In the genomic region with DNA sequence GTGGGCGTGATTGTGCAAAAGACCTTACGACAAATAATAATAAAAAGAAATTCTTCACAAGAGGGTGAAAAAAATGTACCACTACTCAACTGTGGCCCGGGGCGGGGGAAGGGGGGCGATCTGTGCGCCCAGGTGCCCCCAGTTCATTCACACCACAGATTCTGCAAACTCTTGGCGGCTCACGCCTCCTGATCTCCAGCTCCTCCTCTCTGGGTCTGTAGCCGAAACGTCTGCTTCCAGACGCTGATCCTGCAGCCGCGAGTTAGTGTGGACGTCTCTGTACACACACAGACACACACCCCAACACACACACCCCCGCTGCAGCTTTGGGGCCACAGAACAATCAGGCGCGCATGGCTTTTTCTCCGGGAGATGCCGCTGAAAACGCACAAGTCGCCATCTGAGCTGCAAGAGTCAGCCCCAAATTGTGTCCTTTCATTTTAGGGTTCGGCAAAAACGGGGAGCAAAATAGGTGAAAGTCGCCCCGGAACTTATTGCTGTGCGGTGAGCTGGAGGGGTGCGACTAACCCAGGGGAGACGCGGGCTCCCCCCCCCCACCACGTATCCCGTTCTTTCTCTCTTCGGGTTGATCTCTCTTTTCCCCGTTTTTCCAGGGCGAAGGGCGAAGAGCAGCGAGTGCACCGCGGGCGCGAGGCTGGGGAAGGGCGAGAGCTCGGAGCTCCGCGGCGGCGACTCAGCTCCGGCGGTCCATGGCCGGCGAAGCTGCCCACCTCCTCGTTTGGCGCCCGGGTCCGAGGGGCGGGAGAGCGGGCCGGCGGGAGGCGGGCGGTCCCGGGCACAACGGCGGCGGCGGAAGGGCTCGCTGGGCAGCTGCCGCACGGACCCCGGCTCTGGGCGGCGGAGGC, we compare ENCODE assay signal across 9 cellular contexts. TPM values are rescaled to one million over a fixed set of nuclear protein-coding genes. Genes with fewer than 3 reads are reported as not detected.
A peak's percentile ranks its signal among the peaks of the same experiment; 100 is the strongest.
DNase-seq lines count a peak whose midpoint lies in the region; ATAC-seq, FAIRE-seq and TF ChIP-seq lines count a peak whose summit lies in the region.
"Had no signal": no experiment of that assay in that cellular context is flagged by ENCODE, and none has a peak within 500 bp of the region (broad histone marks: within the 10 kb centered on the region; RNA-seq: fewer than 3 reads in every experiment).

No MANE protein-coding gene starts in this region.

- H3K4me1 ChIP-seq in A549 (peaks cover 4% of the 10 kb centered on the region; the same call in 1 of the 3 replicates), neural progenitor cell (peaks cover 27% of the 10 kb centered on the region)

- no peak for TF ChIP-seq EP300 in A549 (IDR thresholded peaks at IDR 0.05)

- peaks cover 32% of the 10 kb centered on the region for H3K27me3 Mint-ChIP-seq in neural progenitor cell (ENCODE audit: insufficient read depth, low read depth)

- H3K27ac ChIP-seq in A549 (peak overlapping the region; percentile 51 to 81; a peak in 4 of 6 replicates), neural progenitor cell (no peak overlapping the region)

- no peaks in the 10 kb centered on the region for H3K79me2 ChIP-seq in neural progenitor cell (ENCODE audit: low read depth)

- peak overlapping the region; percentile 96 for H3K4me3 Mint-ChIP-seq in neural progenitor cell

- FAIRE-seq in A549 (lab: Jason Lieb, UNC) (no peak), GM12891 (lab: Jason Lieb, UNC) (peak; percentile 56)

- POLR2A ChIA-PET in A549 (lab: Yijun Ruan, JAX): no interaction called here

- H3F3A ChIP-seq in neural progenitor cell (ENCODE audit: low read depth): peaks cover 55% of the 10 kb centered on the region

- 2% methylated on average over 19 of the region's 71 CpGs for WGBS in A549 (ENCODE audit: missing lambda C conversion rate)

- peaks cover 49% of the 10 kb centered on the region for H3K4me1 Mint-ChIP-seq in neural progenitor cell

- CTCF ChIA-PET in A549 (lab: Yijun Ruan, JAX): interaction anchor here (0.7 to 1.7 kb wide), 6 partner anchors 9 to 768 kb away, joined by 3 to 5 read pairs (median 3); no protein-coding TSS in a partner anchor

- peak overlapping the region; percentile 92 for H2AFZ ChIP-seq in neural progenitor cell (replicated peaks)

- H3K4me2 ChIP-seq in A549 (peak overlapping the region; percentile 97), neural progenitor cell (peak overlapping the region; percentile 94)

- no peaks in the 10 kb centered on the region for H3K36me3 ChIP-seq in neural progenitor cell

- no peaks in the 10 kb centered on the region for H3K9me3 Mint-ChIP-seq in neural progenitor cell

- H3K9ac ChIP-seq in neural progenitor cell: no peak overlapping the region

- DNase-seq in A549 (ENCODE audit: low read depth in 1 of 2, low spot score in 1 of 2) (peak; percentile 18 to 52), GM12891 (ENCODE audit: insufficient read length, low spot score) (no peak), fibroblast of peridontal ligament (ENCODE audit: extremely low read depth) (peak; percentile 61), neural progenitor cell (ENCODE audit: low spot score) (peak; percentile 77), OCI-M2 (lab: John Stamatoyannopoulos, UW; ENCODE audit: unreplicated experiment) (no peak)

- no peak for TF ChIP-seq RAD21 in A549 (conservative IDR thresholded peaks at IDR 0.05 in 1 of 2, IDR thresholded peaks at IDR 0.05 in 1 of 2)

- peak in 1 of 2 experiments; percentile 63; a peak in 3 of 6 replicates for ATAC-seq in A549
- ATAC-seq in SK-N-SH treated with all-trans-retinoic acid at 6 μM for 48 hours: peak; percentile 24
- ATAC-seq in HG03571 (IDR thresholded peaks at IDR 0.05; ENCODE audit: unreplicated experiment): no peak
- no peak for ATAC-seq in GM21515 (IDR thresholded peaks at IDR 0.05; ENCODE audit: unreplicated experiment)
- ATAC-seq: HCT116 had no signal

- H3K9me3 ChIP-seq in A549 (no peaks in the 10 kb centered on the region), neural progenitor cell (ENCODE audit: low read depth) (no peaks in the 10 kb centered on the region)

- TF ChIP-seq CTCF in A549 (IDR thresholded peaks at IDR 0.05) (no peak), neural progenitor cell (IDR thresholded peaks at IDR 0.05) (no peak)

- TF ChIP-seq POLR2A in A549 (IDR thresholded peaks at IDR 0.05; ENCODE audit: low read length) (no peak), GM12891 (IDR thresholded peaks at IDR 0.05; ENCODE audit: low read depth, low read length) (no peak)

- peaks cover 28% of the 10 kb centered on the region for H4K20me1 ChIP-seq in neural progenitor cell (ENCODE audit: low read depth)

- peak overlapping the region; percentile 65 for H3K4me3 ChIP-seq in A549
- peak overlapping the region; percentile 74 for H3K4me3 ChIP-seq in neural progenitor cell

- peaks cover 4% of the 10 kb centered on the region for H3K36me3 Mint-ChIP-seq in neural progenitor cell

- peaks cover 95% of the 10 kb centered on the region for H3K27me3 ChIP-seq in neural progenitor cell

- H3K27ac Mint-ChIP-seq in neural progenitor cell: peak overlapping the region; percentile 86

TF ChIP-seq in A549, 52 proteins besides CTCF, POLR2A, EP300 and RAD21:
- TF ChIP-seq RNF2 (IDR thresholded peaks at IDR 0.05; ENCODE audit: borderline replicate concordance, low read depth) (0 out of 2 replicates have a peak, but pooled peaks have one; percentile 3), FOSL2 (IDR thresholded peaks at IDR 0.05) (no peak), FOSL2 (CRISPR knock-in tag; IDR thresholded peaks at IDR 0.05) (no peak)
TF ChIP-seq in A549: peak in this region for 1.

TF ChIP-seq in GM12891, 5 proteins besides CTCF, POLR2A, EP300 and RAD21:
- TF ChIP-seq PAX5 (IDR thresholded peaks at IDR 0.05; ENCODE audit: insufficient read depth, low read length, severe bottlenecking) (no peak), POU2F2 (IDR thresholded peaks at IDR 0.05; ENCODE audit: low read depth, low read length) (no peak), TAF1 (IDR thresholded peaks at IDR 0.05; ENCODE audit: low read depth, low read length) (no peak), POLR2AphosphoS5 (IDR thresholded peaks at IDR 0.05; ENCODE audit: low read depth, low read length) (no peak), SPI1 (IDR thresholded peaks at IDR 0.05; ENCODE audit: low read depth, low read length) (no peak)

TF ChIP-seq in SK-N-SH treated with all-trans-retinoic acid at 6 μM for 48 hours, 23 proteins besides CTCF, POLR2A, EP300 and RAD21:
- TF ChIP-seq ZFP30 (CRISPR knock-in tag; IDR thresholded peaks at IDR 0.05): no peak
- TF ChIP-seq, protein P1, sequence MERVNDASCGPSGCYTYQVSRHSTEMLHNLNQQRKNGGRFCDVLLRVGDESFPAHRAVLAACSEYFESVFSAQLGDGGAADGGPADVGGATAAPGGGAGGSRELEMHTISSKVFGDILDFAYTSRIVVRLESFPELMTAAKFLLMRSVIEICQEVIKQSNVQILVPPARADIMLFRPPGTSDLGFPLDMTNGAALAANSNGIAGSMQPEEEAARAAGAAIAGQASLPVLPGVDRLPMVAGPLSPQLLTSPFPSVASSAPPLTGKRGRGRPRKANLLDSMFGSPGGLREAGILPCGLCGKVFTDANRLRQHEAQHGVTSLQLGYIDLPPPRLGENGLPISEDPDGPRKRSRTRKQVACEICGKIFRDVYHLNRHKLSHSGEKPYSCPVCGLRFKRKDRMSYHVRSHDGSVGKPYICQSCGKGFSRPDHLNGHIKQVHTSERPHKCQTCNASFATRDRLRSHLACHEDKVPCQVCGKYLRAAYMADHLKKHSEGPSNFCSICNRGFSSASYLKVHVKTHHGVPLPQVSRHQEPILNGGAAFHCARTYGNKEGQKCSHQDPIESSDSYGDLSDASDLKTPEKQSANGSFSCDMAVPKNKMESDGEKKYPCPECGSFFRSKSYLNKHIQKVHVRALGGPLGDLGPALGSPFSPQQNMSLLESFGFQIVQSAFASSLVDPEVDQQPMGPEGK (CRISPR knock-in tag; IDR thresholded peaks at IDR 0.05; ENCODE audit: borderline replicate concordance): 0 out of 2 replicates have a peak, but pooled peaks have one; percentile 10

RNA-seq across cellular contexts. Expression of a gene that starts 0.5 kb away (rescaled TPM):
- polyA plus RNA-seq in A549 (2011; rRNA removed) (0.10 and 0.17 TPM in 2 replicates), A549 (2017; fragmentation: RNase III; extraction: RNeasy Plus Mini Kit Qiagen cat#74134 plus additional on column Dnase treatment) (0.55 to 1.3 TPM (median 1.1 TPM) in 3 replicates)
- polyA plus RNA-seq in A549 (2012; cell fraction: cytosol; rRNA removed): 0.13 and 0.21 TPM in 2 replicates
- polyA plus RNA-seq in A549 (2012; cell fraction: nucleus; rRNA removed): 0.12 and 0.70 TPM in 2 replicates
- 0.19 and 0.50 TPM in 2 replicates for polyA minus RNA-seq in A549 (2011; rRNA and poly(A)+ RNA removed)
- 0.01 TPM for polyA plus RNA-seq in GM12891 (2012; ENCODE audit: low read depth, missing spikeins)
- total RNA-seq in neural progenitor cell (ENCODE audit: low replicate concordance): 3.3 and 5.5 TPM in 2 replicates

Comparison
In these comparisons a context has a peak if more than half of its experiments do, and no peak if none do; other contexts are left out.
1. DNase-seq: peak in A549 (2 of 2), fibroblast of peridontal ligament (single experiment) and neural progenitor cell (single experiment); none in GM12891 (single experiment) and OCI-M2 (single experiment).